ENCODE assay signal across 15 cellular contexts in genomic region chr3:28247286-28247685, GRCh38.
"Had no signal": no experiment of that assay in that cellular context is flagged by ENCODE, and none has a peak within 500 bp of the region (broad histone marks: within the 10 kb centered on the region; RNA-seq: fewer than 3 reads in every experiment).

No MANE protein-coding gene starts in this region.

- DNase-seq: activated B cell treated with CpG ODN at 0.5 μM for 24 hours; activated CD4-positive, alpha-beta T cell treated with anti-CD3 and anti-CD28 coated beads, Interleukin-2, amount 10 ng/mL, durations not matched to agents 24 days and 14 days; activated naive CD4-positive, alpha-beta T cell treated with anti-CD3 and anti-CD28 coated beads, Interleukin-2, amount 50 U/mL, for 16 hours; adrenal gland; body of pancreas; caudate nucleus; colonic mucosa; esophagus squamous epithelium; psoas muscle; sigmoid colon; spleen; stomach; testis; upper lobe of left lung had no signal

- ATAC-seq: body of pancreas, psoas muscle had no signal

- H3K27ac ChIP-seq: adrenal gland, body of pancreas, colonic mucosa, esophagus squamous epithelium, psoas muscle, sigmoid colon, stomach, testis, upper lobe of left lung had no signal

- H3K27ac Mint-ChIP-seq: activated B cell treated with CpG ODN at 0.5 μM for 24 hours; activated CD4-positive, alpha-beta T cell treated with anti-CD3 and anti-CD28 coated beads, Interleukin-2, amount 10 ng/mL, durations not matched to agents 24 days and 14 days; activated T-helper 2 cell treated with anti-CD3 and anti-CD28 coated beads, Interferon-gamma antibody, Interleukin-2, Interleukin-4, amounts not matched to agents 10 μg/mL and 5 μg/mL and 100 μg/mL, durations not matched to agents 14 hours and 24 hours and 36 hours had no signal

- H3K9me3 ChIP-seq: adrenal gland, body of pancreas, colonic mucosa, esophagus squamous epithelium, psoas muscle, sigmoid colon, spleen, stomach, testis, upper lobe of left lung had no signal

- H3K4me3 ChIP-seq: adrenal gland, body of pancreas, colonic mucosa, esophagus squamous epithelium, psoas muscle, sigmoid colon, spleen, stomach, testis, upper lobe of left lung had no signal

- H3K4me3 Mint-ChIP-seq: activated B cell treated with CpG ODN at 0.5 μM for 24 hours; activated CD4-positive, alpha-beta T cell treated with anti-CD3 and anti-CD28 coated beads, Interleukin-2, amount 10 ng/mL, durations not matched to agents 24 days and 14 days had no signal

- H3K27me3 Mint-ChIP-seq: activated B cell treated with CpG ODN at 0.5 μM for 24 hours; activated CD4-positive, alpha-beta T cell treated with anti-CD3 and anti-CD28 coated beads, Interleukin-2, amount 10 ng/mL, durations not matched to agents 24 days and 14 days had no signal

- H3K9me3 Mint-ChIP-seq: activated B cell treated with CpG ODN at 0.5 μM for 24 hours; activated CD4-positive, alpha-beta T cell treated with anti-CD3 and anti-CD28 coated beads, Interleukin-2, amount 10 ng/mL, durations not matched to agents 24 days and 14 days had no signal

- H3K27me3 ChIP-seq: adrenal gland, body of pancreas, colonic mucosa, esophagus squamous epithelium, sigmoid colon, spleen, stomach, testis, upper lobe of left lung had no signal

- H3K36me3 ChIP-seq: adrenal gland, colonic mucosa, esophagus squamous epithelium, sigmoid colon, spleen, stomach, upper lobe of left lung had no signal

- H3K4me1 ChIP-seq: testis had no signal
